In the genomic region with DNA sequence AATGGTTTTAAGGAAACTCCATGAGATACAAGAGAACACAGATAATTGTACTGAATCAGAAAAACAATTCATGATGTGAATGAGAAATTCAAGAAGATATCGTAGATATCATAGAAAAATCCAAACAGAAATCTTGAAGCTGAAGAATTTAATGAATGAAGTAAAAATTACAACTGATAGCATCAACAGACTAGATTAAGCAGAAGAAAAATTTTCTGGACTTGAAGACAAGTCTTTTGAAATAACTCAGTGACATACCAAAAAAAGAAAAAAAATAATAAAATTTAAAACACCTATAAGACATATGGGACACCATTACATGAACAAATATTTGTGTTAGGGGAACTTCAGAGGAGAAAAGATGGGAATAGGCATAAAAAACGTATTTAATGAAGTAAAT, we compare ENCODE assay signal across 8 cellular contexts.
"Had no signal": no experiment of that assay in that cellular context is flagged by ENCODE, and none has a peak within 500 bp of the region (broad histone marks: within the 10 kb centered on the region; RNA-seq: fewer than 3 reads in every experiment).

No MANE protein-coding gene starts in this region.

- ATAC-seq: GM12878 had no signal

- DNase-seq: GDM1, GF-D8 had no signal

- H3K4me3 ChIP-seq: GM12878 had no signal

- FAIRE-seq: G401.6, GM12878, GM12891, GM12892, GM18507, GM19239 had no signal
